In genomic region chr17:6457688-6458190, GRCh38 we compare ENCODE assay signal across 22 cellular contexts. TPM values are rescaled to one million over a fixed set of nuclear protein-coding genes. Genes with fewer than 3 reads are reported as not detected.
DNase-seq lines count a peak whose midpoint lies in the region; ATAC-seq, FAIRE-seq and TF ChIP-seq lines count a peak whose summit lies in the region.
"Had no signal": no experiment of that assay in that cellular context is flagged by ENCODE, and none has a peak within 500 bp of the region (broad histone marks: within the 10 kb centered on the region; RNA-seq: fewer than 3 reads in every experiment).

No MANE protein-coding gene starts in this region.

- H3K27ac ChIP-seq in IMR-90 (ENCODE audit: insufficient read depth, low read length) (no peak overlapping the region), small intestine (ENCODE audit: low read depth in 1 of 2, low read length in 1 of 2) (no peak overlapping the region)
- H3K27ac ChIP-seq: PC-9, suprapubic skin, uterus had no signal

- no peak for FAIRE-seq in small intestine (lab: Jason Lieb, UNC)

- H4K8ac ChIP-seq in IMR-90 (ENCODE audit: low read depth in 2 of 2, low read length in 2 of 2) = no peak overlapping the region

- H3K18ac ChIP-seq in IMR-90 (ENCODE audit: low read depth, low read length) = no peak overlapping the region

- H4K5ac ChIP-seq in IMR-90 (ENCODE audit: low read depth, low read length) = no peak overlapping the region

- TF ChIP-seq CTCF in IMR-90 (conservative IDR thresholded peaks at IDR 0.05; ENCODE audit: low read depth, low read length) (no peak), omental fat pad (IDR thresholded peaks at IDR 0.05) (no peak)

- POLR2A ChIA-PET in IMR-90 (lab: Charles Lee; ENCODE audit: unreplicated experiment) = no interaction called here

- H2AK9ac ChIP-seq in IMR-90 (replicated peaks; ENCODE audit: low read depth, low read length, poor library complexity) = no peak overlapping the region

- H3K4me2 ChIP-seq in IMR-90 (ENCODE audit: low read depth, low read length) = no peak overlapping the region

- H3K23ac ChIP-seq in IMR-90 (ENCODE audit: low read depth, low read length) = no peak overlapping the region

- dilution Hi-C loops in IMR-90 (cut with HindIII; ENCODE audit: low sequenced_read_pairs, unreplicated experiment) = no loop called here

- intact Hi-C loops in IMR-90 (cut with micrococcal nuclease) = no loop called here

- ATAC-seq in IMR-90 (ENCODE audit: low read depth) (no peak), omental fat pad (ENCODE audit: low FRiP score) (no peak), HG02970 (IDR thresholded peaks at IDR 0.05; ENCODE audit: low FRiP score, unreplicated experiment) (no peak)

- no peak overlapping the region for H4K91ac ChIP-seq in IMR-90 (ENCODE audit: insufficient read depth, low read depth, low read length)

- H3K4ac ChIP-seq in IMR-90 (ENCODE audit: low read depth, low read length) = peak overlapping the region; percentile 8

- H3K56ac ChIP-seq in IMR-90 (ENCODE audit: extremely low read depth, insufficient read depth, low read length) = no peak overlapping the region

- no peaks in the 10 kb centered on the region for H3K27me3 ChIP-seq in IMR-90 (ENCODE audit: control insufficient read depth, insufficient read depth, low read length)
- no peaks in the 10 kb centered on the region for H3K27me3 ChIP-seq in small intestine (ENCODE audit: control insufficient read depth in 2 of 2, insufficient read depth in 2 of 2, low read length in 2 of 2)
- H3K27me3 ChIP-seq: suprapubic skin, uterus had no signal

- no peak for TF ChIP-seq RAD21 in IMR-90 (IDR thresholded peaks at IDR 0.05; ENCODE audit: low read length)

- CTCF ChIA-PET in IMR-90 (lab: Yijun Ruan, JAX) = no interaction called here

- H2BK15ac ChIP-seq in IMR-90 (ENCODE audit: low read depth, low read length) = no peak overlapping the region

- DNase-seq in IMR-90 (no peak), amniotic epithelial cell (ENCODE audit: low read depth) (peak; percentile 34), kidney tubule cell (ENCODE audit: low spot score) (peak; percentile 39), small intestine (peak; percentile 55), omental fat pad (ENCODE audit: low spot score) (no peak)
- no peak for DNase-seq in activated CD4-positive, CD25-positive, alpha-beta regulatory T cell (lab: John Stamatoyannopoulos, UW)
- DNase-seq: activated CD4-positive, alpha-beta T cell treated with anti-CD3 and anti-CD28 coated beads, Interleukin-2, amount 10 ng/mL, durations not matched to agents 24 days and 14 days; CD4-positive, CD25-positive, alpha-beta regulatory T cell; DMS 273 treated with DMSO at 0.1 percent for 48 hours; effector CD4-positive, alpha-beta T cell; Kasumi-1; NCI-H1048; NCI-H187 treated with DMSO at 0.1 percent for 48 hours; uterus had no signal

- H2AFZ ChIP-seq in IMR-90 (replicated peaks; ENCODE audit: low read length, poor library complexity) = peak overlapping the region; percentile 0
- H2AFZ ChIP-seq: PC-9 had no signal

- H3K14ac ChIP-seq in IMR-90 (replicated peaks; ENCODE audit: low read depth, low read length) = no peak overlapping the region

- H2BK5ac ChIP-seq in IMR-90 (ENCODE audit: low read depth, low read length, poor library complexity, severe bottlenecking) = peak overlapping the region; percentile 39

- H3K79me1 ChIP-seq in IMR-90 (ENCODE audit: low read depth in 1 of 2, low read length in 2 of 2) = no peaks in the 10 kb centered on the region

- H3K9me3 ChIP-seq in IMR-90 (ENCODE audit: control insufficient read depth, insufficient read depth, low read length) = no peaks in the 10 kb centered on the region
- no peaks in the 10 kb centered on the region for H3K9me3 ChIP-seq in small intestine (ENCODE audit: control insufficient read depth, low read depth)
- H3K9me3 ChIP-seq: esophagus muscularis mucosa, suprapubic skin, uterus had no signal

- H2BK20ac ChIP-seq in IMR-90 (ENCODE audit: low read depth, low read length) = peak overlapping the region; percentile 10; the same call in 1 of the 2 replicates

- H3K4me1 ChIP-seq in IMR-90 (ENCODE audit: control insufficient read depth, insufficient read depth, low read length) (peaks cover 11% of the 10 kb centered on the region), small intestine (ENCODE audit: control insufficient read depth in 2 of 2, insufficient read depth in 1 of 2, low read depth in 1 of 2, low read length in 1 of 2) (peaks cover 0 to 2% of the 10 kb centered on the region in 2 donors)
- H3K4me1 ChIP-seq: uterus had no signal

- H3K36me3 ChIP-seq in IMR-90 (ENCODE audit: control insufficient read depth, insufficient read depth, low read length) (no peaks in the 10 kb centered on the region), small intestine (ENCODE audit: control insufficient read depth in 2 of 2, insufficient read depth in 2 of 2, low read length in 2 of 2) (no peaks in the 10 kb centered on the region)
- H3K36me3 ChIP-seq: uterus had no signal

- H2AK5ac ChIP-seq in IMR-90 (ENCODE audit: low read depth, low read length) = peak overlapping the region; percentile 36

- no peak for TF ChIP-seq POLR2A in IMR-90 (IDR thresholded peaks at IDR 0.05; ENCODE audit: low read depth, low read length)

- H4K20me1 ChIP-seq in IMR-90 (ENCODE audit: insufficient read depth, low read length) = no peaks in the 10 kb centered on the region

- BruUV-seq in IMR-90 (replicated peaks; lab: Mats Ljungman, UMichigan) = no TSS peak

- peak overlapping the region; percentile 49 for H2BK120ac ChIP-seq in IMR-90 (ENCODE audit: low read depth, low read length)

- peaks cover 9% of the 10 kb centered on the region for H3K9me1 ChIP-seq in IMR-90 (ENCODE audit: insufficient read depth, low read length)

- in situ Hi-C loops in IMR-90 (cut with MboI; ENCODE audit: low sequenced_read_pairs) = no loop called here

- no peak overlapping the region for H3K9ac ChIP-seq in IMR-90 (ENCODE audit: low read depth, low read length)

- no peak overlapping the region for H3K4me3 ChIP-seq in IMR-90 (ENCODE audit: insufficient read depth, low read depth, low read length)
- H3K4me3 ChIP-seq in small intestine (ENCODE audit: low read depth in 1 of 2, low read length in 2 of 2) = no peak overlapping the region
- H3K4me3 ChIP-seq: esophagus muscularis mucosa, PC-9, suprapubic skin, uterus had no signal

- 85% methylated on average over 2 of the region's 7 CpGs; no CpG with 5 or more reads in 1 of the 2 experiments for WGBS in IMR-90 (ENCODE audit: extremely low coverage in 2 of 2, insufficient read length in 1 of 2), 2 experiments
- WGBS in small intestine, 3 donors = 49 to 75% (median 67%) methylated on average over 7 of the region's 7 CpGs

TF ChIP-seq in IMR-90, 13 proteins besides CTCF, POLR2A, EP300 and RAD21:
- no peak for TF ChIP-seq FOS (IDR thresholded peaks at IDR 0.05; ENCODE audit: low read depth, low read length)
- TF ChIP-seq CEBPB (IDR thresholded peaks at IDR 0.05; ENCODE audit: low read depth, low read length) = no peak
- no peak for TF ChIP-seq RCOR1 (IDR thresholded peaks at IDR 0.05; ENCODE audit: insufficient replicate concordance, low read length)
- TF ChIP-seq SMC3 (IDR thresholded peaks at IDR 0.05; ENCODE audit: low read depth, low read length) = no peak
- TF ChIP-seq NFE2L2 (IDR thresholded peaks at IDR 0.05; ENCODE audit: low read depth, low read length) = no peak
- no peak for TF ChIP-seq USF2 (IDR thresholded peaks at IDR 0.05; ENCODE audit: low read depth, low read length)
- no peak for TF ChIP-seq RFX5 (IDR thresholded peaks at IDR 0.05; ENCODE audit: low read depth, low read length)
- no peak for TF ChIP-seq BHLHE40 (IDR thresholded peaks at IDR 0.05; ENCODE audit: low read depth, low read length)
- TF ChIP-seq ELK1 (IDR thresholded peaks at IDR 0.05; ENCODE audit: borderline replicate concordance, low read depth, low read length) = no peak
- no peak for TF ChIP-seq MXI1 (IDR thresholded peaks at IDR 0.05; ENCODE audit: borderline replicate concordance, low read depth, low read length)

RNA-seq across cellular contexts. Expression of gene PIMREG, which starts 13.5 kb away (rescaled TPM):
- 19.4 and 21.5 TPM in 2 replicates for total RNA-seq in IMR-90 (2012; rRNA removed)
- polyA plus RNA-seq in IMR-90 (2012; rRNA removed) = 25.9 and 36.8 TPM in 2 replicates
- 15.5 and 16.4 TPM in 2 replicates for polyA plus RNA-seq in IMR-90 (2012; cell fraction: cytosol; rRNA removed)
- 8.6 and 18.5 TPM in 2 replicates for polyA plus RNA-seq in IMR-90 (2012; cell fraction: nucleus; rRNA removed; ENCODE audit: low replicate concordance)
- 1 to 10 TPM in 2 of 3 donors, under 1 TPM in 1; 0.45 to 7.4 (median 1.9) TPM for polyA plus RNA-seq in small intestine
- 1 to 10 TPM in 1 of 4 donors, under 1 TPM in 1, not detected in 2; 0.47 to 1.2 TPM for total RNA-seq in omental fat pad
- total RNA-seq: CD4-positive, CD25-positive, alpha-beta regulatory T cell; mesenteric fat pad had no signal

RNA-seq across cellular contexts. Expression of gene AIPL1, which starts 22.8 kb away (rescaled TPM):
- total RNA-seq in IMR-90 (2012; rRNA removed) (not detected in 2 replicates), omental fat pad (not detected)
- polyA plus RNA-seq in IMR-90 (2012; rRNA removed) (not detected in 2 replicates), small intestine (not detected)
- polyA plus RNA-seq in IMR-90 (2012; cell fraction: cytosol; rRNA removed) = 0.02 TPM in 1 of 2 replicates, not detected in the other
- not detected in 2 replicates for polyA plus RNA-seq in IMR-90 (2012; cell fraction: nucleus; rRNA removed; ENCODE audit: low replicate concordance)
- total RNA-seq: activated CD4-positive, alpha-beta T cell treated with anti-CD3 and anti-CD28 coated beads, Interleukin-2, amount 10 ng/mL, durations not matched to agents 24 days and 14 days; activated T-helper 17 cell treated with anti-CD3 and anti-CD28 coated beads, Interleukin-2, amount 50 U/mL, for 72 hours; CD4-positive, CD25-positive, alpha-beta regulatory T cell; esophagus muscularis mucosa; G401; kidney epithelial cell; mesenteric fat pad; PC-9; suprapubic skin; uterus had no signal
- polyA plus RNA-seq: CD4-positive, CD25-positive, alpha-beta regulatory T cell had no signal

Comparison
In these comparisons a context has a peak if more than half of its experiments do, and no peak if none do; other contexts are left out.
1. DNase-seq: peak in amniotic epithelial cell (single experiment), kidney tubule cell (single experiment) and small intestine (single experiment); none in IMR-90 (single experiment), omental fat pad (single experiment) and activated CD4-positive, CD25-positive, alpha-beta regulatory T cell (0 of 4).